9 cellular contexts compared by ENCODE assay signal in the genomic region with DNA sequence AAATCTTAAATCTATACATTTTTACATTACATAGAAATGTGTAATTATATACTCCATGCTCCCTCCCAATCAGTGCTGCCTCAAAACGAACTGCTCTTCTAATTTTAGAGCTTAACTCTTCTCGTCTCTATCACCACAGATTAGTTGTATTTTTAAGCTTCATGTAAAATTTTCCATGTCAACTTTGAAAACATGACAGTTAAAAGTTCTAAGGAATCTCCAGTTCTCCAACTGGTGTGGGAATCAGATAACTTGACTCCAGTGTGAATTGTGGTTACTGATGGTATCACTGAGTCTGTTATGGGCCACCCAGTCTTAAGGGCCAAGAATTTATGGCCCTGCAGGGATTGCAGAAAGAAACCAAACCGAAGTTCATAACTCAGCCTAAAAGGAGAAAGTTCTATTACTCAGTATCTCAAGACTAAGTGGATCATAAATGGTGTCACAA. TPM values are rescaled to one million over a fixed set of nuclear protein-coding genes. Genes with fewer than 3 reads are reported as not detected.
DNase-seq lines count a peak whose midpoint lies in the region; ATAC-seq and TF ChIP-seq lines count a peak whose summit lies in the region.
"Had no signal": no experiment of that assay in that cellular context is flagged by ENCODE, and none has a peak within 500 bp of the region (broad histone marks: within the 10 kb centered on the region; RNA-seq: fewer than 3 reads in every experiment).

No MANE protein-coding gene starts in this region.

- peak overlapping the region; percentile 90 for H3K4me3 ChIP-seq in DOHH2 (ENCODE audit: low read length)
- H3K4me3 ChIP-seq in PC-3 (ENCODE audit: low read length), result no peak overlapping the region
- peak overlapping the region in 26 of 59 donors; percentile 9 to 90 (median 77) for H3K4me3 ChIP-seq in dorsolateral prefrontal cortex
- H3K4me3 ChIP-seq in ovary, result peak overlapping the region; percentile 1

- no peak for ATAC-seq in PC-3

- peaks cover 38% of the 10 kb centered on the region for H3K36me3 ChIP-seq in DOHH2 (ENCODE audit: control insufficient read depth, low read length)
- no peaks in the 10 kb centered on the region for H3K36me3 ChIP-seq in PC-3 (ENCODE audit: low read depth, low read length)
- no peaks in the 10 kb centered on the region for H3K36me3 ChIP-seq in ovary

- CTCF ChIA-PET in PC-3 (lab: Charles Lee), result interaction anchor here (0.6 to 1.0 kb wide), 2 partner anchors 25 to 284 kb away, joined by 3 read pairs; no protein-coding TSS in a partner anchor

- 0 out of 2 replicates have a peak overlapping the region, but pooled peaks have one; percentile 99 for H3K9ac ChIP-seq in PC-3 (ENCODE audit: low read length)

- BruUV-seq in PC-3 (replicated peaks; lab: Mats Ljungman, UMichigan), result no TSS peak

- H3K9me3 ChIP-seq in DOHH2 (ENCODE audit: control insufficient read depth, insufficient read depth, low read length), result no peaks in the 10 kb centered on the region
- no peaks in the 10 kb centered on the region for H3K9me3 ChIP-seq in PC-3 (ENCODE audit: low read length)
- H3K9me3 ChIP-seq in ovary, result no peaks in the 10 kb centered on the region

- in situ Hi-C loops in GM13977 (cut with MboI; ENCODE audit: low pct_unique_long_range_greater_than_20kb, low sequenced_read_pairs, unreplicated experiment), result no loop called here

- H3K27me3 ChIP-seq in DOHH2 (ENCODE audit: control insufficient read depth, low read length) (no peaks in the 10 kb centered on the region), PC-3 (ENCODE audit: low read length) (no peaks in the 10 kb centered on the region), dorsolateral prefrontal cortex (no peaks in the 10 kb centered on the region), ovary (no peaks in the 10 kb centered on the region)

- H4K20me1 ChIP-seq in DOHH2 (ENCODE audit: control insufficient read depth, insufficient read depth, low read depth, low read length) (0 out of 2 replicates have a peak, but pooled peaks cover 4% of the 10 kb centered on the region), PC-3 (ENCODE audit: low read length) (no peaks in the 10 kb centered on the region)

- no peak for TF ChIP-seq EP300 in ovary (IDR thresholded peaks at IDR 0.05)

- intact Hi-C loops in PC-3 (cut with micrococcal nuclease), result loop anchor here (5.0 to 10.0 kb wide), 2 partner anchors 112 to 355 kb away; no protein-coding TSS in a partner anchor
- intact Hi-C loops in dorsolateral prefrontal cortex (cut with DNase I), result loop anchor here (5.0 to 10.0 kb wide), 4 partner anchors 60 to 362 kb away; no protein-coding TSS in a partner anchor
- intact Hi-C loops in ovary (cut with DNase I), result loop anchor here in 2 of 4 donors (2.0 to 10.0 kb wide), 2 partner anchors 30 to 122 kb away; no protein-coding TSS in a partner anchor

- 31 to 39% (median 34%) methylated on average over 3 of the region's 3 CpGs for WGBS in ovary, 3 donors

- no peak for TF ChIP-seq POLR2A in ovary (IDR thresholded peaks at IDR 0.05)

- H3K9me2 ChIP-seq in DOHH2 (replicated peaks; ENCODE audit: control insufficient read depth, low read length) (no peaks in the 10 kb centered on the region), PC-3 (replicated peaks; ENCODE audit: low read length) (no peaks in the 10 kb centered on the region)

- H3K79me2 ChIP-seq in DOHH2 (ENCODE audit: control insufficient read depth, low read length) (peaks cover 57% of the 10 kb centered on the region), PC-3 (ENCODE audit: low read length) (peaks cover 26% of the 10 kb centered on the region)

- H3K27ac ChIP-seq in DOHH2 (ENCODE audit: low read depth, low read length) (peak overlapping the region; percentile 85), PC-3 (ENCODE audit: low read length) (peak overlapping the region; percentile 93), dorsolateral prefrontal cortex (peak overlapping the region in 57 of 59 donors; percentile 8 to 100 (median 98)), ovary (peak overlapping the region in 1 of 2 donors; percentile 96)

- H3F3A ChIP-seq in DOHH2 (ENCODE audit: control insufficient read depth, insufficient read depth) (peaks cover 58% of the 10 kb centered on the region), PC-3 (ENCODE audit: low read length, unreplicated experiment) (peaks cover 12% of the 10 kb centered on the region)

- POLR2A ChIA-PET in PC-3 (lab: Charles Lee; ENCODE audit: unreplicated experiment), result interaction anchor here (0.7 kb wide), 1 partner anchor 59 kb away, joined by 4 read pairs; no protein-coding TSS in a partner anchor

- DNase-seq in PC-3 (no peak), dorsolateral prefrontal cortex (no peak), ovary (no peak), NCI-H1048 (lab: John Stamatoyannopoulos, UW) (no peak), mucosa of gallbladder (ENCODE audit: low spot score) (no peak), GM10266 (ENCODE audit: extremely low spot score) (no peak), GM13977 (ENCODE audit: low spot score) (no peak)
- DNase-seq: activated effector memory CD4-positive, alpha-beta T cell treated with Interleukin-2 at 50 U/mL for 16 hours had no signal

- H3K4me2 ChIP-seq in DOHH2 (ENCODE audit: low read length) (peak overlapping the region; percentile 96), PC-3 (ENCODE audit: low read length) (peak overlapping the region; percentile 94)

- no peak overlapping the region for H2AFZ ChIP-seq in PC-3 (ENCODE audit: low read length)

- TF ChIP-seq CTCF in DOHH2 (IDR thresholded peaks at IDR 0.05; ENCODE audit: low read depth, low read length, poor library complexity, severe bottlenecking) (peak; percentile 12), PC-3 (conservative IDR thresholded peaks at IDR 0.05; ENCODE audit: low read depth, low read length) (no peak), dorsolateral prefrontal cortex (IDR thresholded peaks at IDR 0.05 in 54 of 56, conservative IDR thresholded peaks at IDR 0.05 in 2 of 56; ENCODE audit: low read depth in 1 of 56, partially characterized antibody in 56 of 56) (no peak), ovary (IDR thresholded peaks at IDR 0.05) (no peak), GM10266 (IDR thresholded peaks at IDR 0.05; ENCODE audit: control insufficient read depth, insufficient read depth, low read depth, missing control alignments) (no peak), GM13977 (IDR thresholded peaks at IDR 0.05; ENCODE audit: extremely low read depth, insufficient read depth, missing control alignments) (no peak)

- peaks cover 62% of the 10 kb centered on the region for H3K4me1 ChIP-seq in DOHH2 (ENCODE audit: control insufficient read depth, low read length)
- H3K4me1 ChIP-seq in PC-3 (ENCODE audit: insufficient read depth, low read length), result peaks cover 55% of the 10 kb centered on the region
- peaks cover 11% of the 10 kb centered on the region for H3K4me1 ChIP-seq in ovary (ENCODE audit: insufficient read depth)

RNA-seq across cellular contexts. Expression of a gene that starts 31.7 kb away (rescaled TPM):
- 21.8 and 27.4 TPM in 2 replicates for total RNA-seq in PC-3 (2014; rRNA removed)
- total RNA-seq in dorsolateral prefrontal cortex, result 100 to 1,000 TPM; 106 to 165 (median 137) TPM
- total RNA-seq in ovary, result 100 to 1,000 TPM in 6 of 7 donors, 10 to 100 TPM in 1; 97.4 to 152 (median 113) TPM
- 10 to 100 TPM; 35.2 to 56.8 TPM for polyA plus RNA-seq in ovary
- 81.5 TPM for total RNA-seq in mucosa of gallbladder
